1 cellular context compared by ENCODE assay signal in genomic region chr19:7527516-7528191, GRCh38.
TF ChIP-seq lines count a peak whose summit lies in the region.

No MANE protein-coding gene starts in this region.

TF ChIP-seq in K562, 482 proteins besides CTCF, POLR2A, EP300 and RAD21:
- TF ChIP-seq C11orf30 (IDR thresholded peaks at IDR 0.05; ENCODE audit: low read depth) (no peak), POLR2G (IDR thresholded peaks at IDR 0.05; ENCODE audit: low read depth, low read length) (peak; percentile 8; the same call in 1 of the 2 replicates)
